15 cellular contexts compared by ENCODE assay signal in genomic region chr9:110031511-110032173, GRCh38.
DNase-seq lines count a peak whose midpoint lies in the region; ATAC-seq, FAIRE-seq and TF ChIP-seq lines count a peak whose summit lies in the region.
"Had no signal": no experiment of that assay in that cellular context is flagged by ENCODE, and none has a peak within 500 bp of the region (broad histone marks: within the 10 kb centered on the region; RNA-seq: fewer than 3 reads in every experiment).

No MANE protein-coding gene starts in this region.

- ATAC-seq in HG02798 (IDR thresholded peaks at IDR 0.05; ENCODE audit: poor library complexity, unreplicated experiment), result no peak
- ATAC-seq: stimulated activated memory B cell treated with anti-CD40 and anti-IgM and Interleukin-4, amounts not matched to agents 10 μg/mL and 1 μg/mL and 100 μg/mL, for 72 hours had no signal

- DNase-seq in AG10803 (ENCODE audit: low read depth) (peak; percentile 75), RCC 7860 (ENCODE audit: low spot score) (peak; percentile 84), dermis blood vessel endothelial cell (peak; percentile 85), myocyte (ENCODE audit: low read depth) (peak; percentile 47), NCI-H82 treated with DMSO at 0.1 percent for 48 hours (lab: John Stamatoyannopoulos, UW; ENCODE audit: unreplicated experiment) (no peak), NCI-H345 treated with DMSO at 0.1 percent for 48 hours (lab: John Stamatoyannopoulos, UW; ENCODE audit: unreplicated experiment) (no peak), activated T-cell treated with anti-CD3 and anti-CD28 coated beads for 4 hours (no peak)
- DNase-seq: activated CD4-positive, CD25-positive, alpha-beta regulatory T cell; activated T-cell treated with anti-CD3 and anti-CD28 coated beads, Interleukin-2, amount 50 U/mL, for 1 hour; amygdala; effector memory CD4-positive, alpha-beta T cell had no signal

- TF ChIP-seq CTCF in AG10803 (conservative IDR thresholded peaks at IDR 0.05; ENCODE audit: low read length), result no peak

- FAIRE-seq in RCC 7860 (lab: Jason Lieb, UNC), result peak; percentile 90
- FAIRE-seq: GM18507 had no signal

- no peak overlapping the region for H3K4me3 ChIP-seq in AG10803 (ENCODE audit: low read length)
- H3K4me3 ChIP-seq: prostate gland had no signal

Comparison
In these comparisons a context has a peak if more than half of its experiments do, and no peak if none do; other contexts are left out.
1. DNase-seq: peak in AG10803 (single experiment), RCC 7860 (single experiment), dermis blood vessel endothelial cell (single experiment) and myocyte (single experiment); none in NCI-H82 treated with DMSO at 0.1 percent for 48 hours (single experiment), NCI-H345 treated with DMSO at 0.1 percent for 48 hours (single experiment) and activated T-cell treated with anti-CD3 and anti-CD28 coated beads for 4 hours (single experiment).